ENCODE assay signal across 8 cellular contexts in the genomic region with DNA sequence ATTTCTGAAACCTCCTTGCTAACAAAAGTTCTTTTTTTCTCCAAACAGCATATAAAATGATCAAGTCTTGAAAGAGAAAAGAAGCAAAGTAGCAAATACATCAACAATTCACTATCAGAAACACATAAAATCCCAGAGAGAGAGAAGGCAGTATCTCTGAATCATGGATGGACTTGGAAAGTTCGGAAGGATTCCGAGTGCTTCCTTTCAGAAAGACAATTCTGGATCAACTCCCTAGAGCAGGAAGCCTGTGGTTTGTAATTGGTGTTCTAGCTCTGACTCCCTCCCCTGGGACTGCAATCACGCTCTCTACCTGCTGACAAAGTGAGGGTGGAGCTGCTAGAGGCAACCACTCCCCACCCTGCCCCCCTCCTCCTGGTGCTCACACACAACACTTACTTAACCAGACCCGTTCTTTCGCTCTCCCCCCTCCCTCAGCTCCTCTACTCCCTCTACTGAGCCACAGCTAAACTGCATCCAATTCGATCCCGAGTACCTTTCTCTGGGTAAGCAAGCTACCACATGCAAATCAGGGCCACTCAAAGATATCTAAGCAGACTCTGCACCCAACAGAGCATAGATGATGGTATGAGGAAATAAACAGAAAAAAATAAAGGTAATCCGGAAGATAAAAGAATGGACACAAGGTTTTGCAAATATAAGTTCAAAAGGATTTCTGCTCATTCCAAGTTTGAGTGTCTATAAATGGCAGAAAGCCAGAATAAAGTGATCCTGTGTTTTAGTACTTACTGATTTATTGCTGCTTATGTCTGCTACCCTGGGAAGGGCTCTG. TPM values are rescaled to one million over a fixed set of nuclear protein-coding genes. Genes with fewer than 3 reads are reported as not detected.
DNase-seq lines count a peak whose midpoint lies in the region; ATAC-seq and TF ChIP-seq lines count a peak whose summit lies in the region.

TSS of gene RNF43 (minus strand) at position 235 of the 793 bp plus-strand sequence. CDS start 1,957 bp downstream, outside the sequence.

- peak within 1 kb of the TSS; percentile 69 to 81 for H3K4me3 Mint-ChIP-seq in activated T-cell treated with anti-CD3 and anti-CD28 coated beads, Interleukin-2, amount 50 U/mL, for 72 hours
- H3K4me3 Mint-ChIP-seq in naive thymus-derived CD8-positive, alpha-beta T cell, result peak within 1 kb of the TSS in 2 of 10 donors; percentile 5 to 52
- peak within 1 kb of the TSS; percentile 2 for H3K4me3 Mint-ChIP-seq in stimulated activated memory B cell treated with anti-CD40 and anti-IgM and Interleukin-4, amounts not matched to agents 10 μg/mL and 1 μg/mL and 100 μg/mL, for 72 hours

- H3K4me2 ChIP-seq in DOHH2 (ENCODE audit: low read length) (peak within 1 kb of the TSS; percentile 57), fibroblast of lung (ENCODE audit: extremely low read depth, insufficient read depth, low read length) (peak within 1 kb of the TSS; percentile 58)

- H3K36me3 ChIP-seq in DOHH2 (ENCODE audit: control insufficient read depth, low read length) (no peaks in the 10 kb centered on the region), Panc1 (ENCODE audit: control insufficient read depth, insufficient read depth, low read length) (peaks cover 11% of the 10 kb centered on the region; the same call in 1 of the 2 replicates), fibroblast of lung (ENCODE audit: control insufficient read depth, insufficient read depth, low read length) (no peaks in the 10 kb centered on the region)

- peak within 1 kb of the TSS; percentile 66 for H2AFZ ChIP-seq in fibroblast of lung (ENCODE audit: low read length)

- intact Hi-C loops in Panc1 (cut with micrococcal nuclease; ENCODE audit: unreplicated experiment), result no loop called here

- 0 out of 2 replicates have a peak, but pooled peaks cover 3% of the 10 kb centered on the region for H3K27me3 ChIP-seq in DOHH2 (ENCODE audit: control insufficient read depth, low read length)
- H3K27me3 ChIP-seq in Panc1 (ENCODE audit: control insufficient read depth, insufficient read depth, low read length), result peaks cover 8% of the 10 kb centered on the region; the same call in 1 of the 2 replicates
- H3K27me3 ChIP-seq in fibroblast of lung (ENCODE audit: control insufficient read depth, insufficient read depth, low read length), result no peaks in the 10 kb centered on the region

- H4K20me1 ChIP-seq in DOHH2 (ENCODE audit: control insufficient read depth, insufficient read depth, low read depth, low read length) (no peaks in the 10 kb centered on the region), fibroblast of lung (ENCODE audit: control insufficient read depth, extremely low read depth, insufficient read depth, low read length) (no peaks in the 10 kb centered on the region)

- ATAC-seq in GM21737 (IDR thresholded peaks at IDR 0.05; ENCODE audit: unreplicated experiment) (peak; percentile 93), Panc1 (peak; percentile 98)
- peak; percentile 98 to 99 for ATAC-seq in activated T-cell treated with anti-CD3 and anti-CD28 coated beads, Interleukin-2, amount 50 U/mL, for 72 hours (replicated peaks in 1 of 2)
- peak; percentile 100 for ATAC-seq in naive thymus-derived CD8-positive, alpha-beta T cell
- ATAC-seq in stimulated activated memory B cell treated with anti-CD40 and anti-IgM and Interleukin-4, amounts not matched to agents 10 μg/mL and 1 μg/mL and 100 μg/mL, for 72 hours, result peak; percentile 100

- POLR2A ChIA-PET in Panc1 (lab: Charles Lee), result interaction anchor here (0.6 kb wide), 1 partner anchor 86 kb away, joined by 8 read pairs; no protein-coding TSS in a partner anchor
- POLR2A ChIA-PET in naive thymus-derived CD8-positive, alpha-beta T cell (lab: Charles Lee), result interaction anchor here (0.6 to 1.9 kb wide), 10 partner anchors 63 to 706 kb away, joined by 3 to 17 read pairs (median 7); partner anchors contain the start of genes SUPT4H1 and TSPOAP1

- TF ChIP-seq CTCF in DOHH2 (IDR thresholded peaks at IDR 0.05; ENCODE audit: low read depth, low read length, poor library complexity, severe bottlenecking) (peak; percentile 85), Panc1 (IDR thresholded peaks at IDR 0.05) (peak; percentile 82), fibroblast of lung (conservative IDR thresholded peaks at IDR 0.05 in 1 of 2, IDR thresholded peaks at IDR 0.05 in 1 of 2; ENCODE audit: low read depth in 1 of 2, low read length in 2 of 2) (peak; percentile 94 to 97)

- H3K36me3 Mint-ChIP-seq in activated T-cell treated with anti-CD3 and anti-CD28 coated beads, Interleukin-2, amount 50 U/mL, for 72 hours (ENCODE audit: insufficient read depth in 2 of 2), result no peaks in the 10 kb centered on the region
- H3K36me3 Mint-ChIP-seq in naive thymus-derived CD8-positive, alpha-beta T cell, result peaks cover 0 to 3% (median 0%) of the 10 kb centered on the region in 3 donors
- no peaks in the 10 kb centered on the region for H3K36me3 Mint-ChIP-seq in stimulated activated memory B cell treated with anti-CD40 and anti-IgM and Interleukin-4, amounts not matched to agents 10 μg/mL and 1 μg/mL and 100 μg/mL, for 72 hours

- in situ Hi-C loops in KBM-7 (cut with MboI; ENCODE audit: low pct_unique_long_range_greater_than_20kb, low sequenced_read_pairs) (no loop called here), Panc1 (cut with HindIII; ENCODE audit: low pct_unique_long_range_greater_than_20kb, low sequenced_read_pairs) (no loop called here)

- CTCF ChIA-PET in Panc1 (lab: Charles Lee), result interaction anchor here (0.7 to 2.9 kb wide), 3 partner anchors 12 to 569 kb away, joined by 3 to 19 read pairs (median 13); no protein-coding TSS in a partner anchor

- no peak within 1 kb of the TSS for H3K9ac ChIP-seq in fibroblast of lung (ENCODE audit: insufficient read depth, low read length)

- no TSS peak for BruUV-seq in Panc1 (replicated peaks; lab: Mats Ljungman, UMichigan)

- no peaks in the 10 kb centered on the region for H3K9me3 ChIP-seq in DOHH2 (ENCODE audit: control insufficient read depth, insufficient read depth, low read length)
- H3K9me3 ChIP-seq in Panc1 (ENCODE audit: control insufficient read depth, insufficient read depth, low read depth, low read length), result no peaks in the 10 kb centered on the region
- no peaks in the 10 kb centered on the region for H3K9me3 ChIP-seq in fibroblast of lung (ENCODE audit: control insufficient read depth, insufficient read depth, low read depth, low read length)

- H3K27me3 Mint-ChIP-seq in activated T-cell treated with anti-CD3 and anti-CD28 coated beads, Interleukin-2, amount 50 U/mL, for 72 hours (ENCODE audit: low read depth), result no peaks in the 10 kb centered on the region
- no peaks in the 10 kb centered on the region for H3K27me3 Mint-ChIP-seq in naive thymus-derived CD8-positive, alpha-beta T cell
- no peaks in the 10 kb centered on the region for H3K27me3 Mint-ChIP-seq in stimulated activated memory B cell treated with anti-CD40 and anti-IgM and Interleukin-4, amounts not matched to agents 10 μg/mL and 1 μg/mL and 100 μg/mL, for 72 hours

- H3K9me3 Mint-ChIP-seq in activated T-cell treated with anti-CD3 and anti-CD28 coated beads, Interleukin-2, amount 50 U/mL, for 72 hours, result no peaks in the 10 kb centered on the region
- no peaks in the 10 kb centered on the region for H3K9me3 Mint-ChIP-seq in naive thymus-derived CD8-positive, alpha-beta T cell
- H3K9me3 Mint-ChIP-seq in stimulated activated memory B cell treated with anti-CD40 and anti-IgM and Interleukin-4, amounts not matched to agents 10 μg/mL and 1 μg/mL and 100 μg/mL, for 72 hours, result no peaks in the 10 kb centered on the region

- 0 out of 2 replicates have a peak, but pooled peaks cover 5% of the 10 kb centered on the region for H3F3A ChIP-seq in DOHH2 (ENCODE audit: control insufficient read depth, insufficient read depth)

- H3K27ac Mint-ChIP-seq in activated T-cell treated with anti-CD3 and anti-CD28 coated beads, Interleukin-2, amount 50 U/mL, for 72 hours, result peak within 1 kb of the TSS; percentile 56
- H3K27ac Mint-ChIP-seq in naive thymus-derived CD8-positive, alpha-beta T cell, result peak within 1 kb of the TSS in 8 of 10 donors; percentile 17 to 80 (median 64)
- peak within 1 kb of the TSS; percentile 34 for H3K27ac Mint-ChIP-seq in stimulated activated memory B cell treated with anti-CD40 and anti-IgM and Interleukin-4, amounts not matched to agents 10 μg/mL and 1 μg/mL and 100 μg/mL, for 72 hours

- H3K79me2 ChIP-seq in DOHH2 (ENCODE audit: control insufficient read depth, low read length) (no peaks in the 10 kb centered on the region), fibroblast of lung (ENCODE audit: control insufficient read depth, insufficient read depth, low read length) (no peaks in the 10 kb centered on the region)

- H3K4me1 Mint-ChIP-seq in activated T-cell treated with anti-CD3 and anti-CD28 coated beads, Interleukin-2, amount 50 U/mL, for 72 hours (ENCODE audit: low read depth), result peaks cover 53% of the 10 kb centered on the region
- peaks cover 3 to 15% (median 12%) of the 10 kb centered on the region in 4 donors for H3K4me1 Mint-ChIP-seq in naive thymus-derived CD8-positive, alpha-beta T cell
- H3K4me1 Mint-ChIP-seq in stimulated activated memory B cell treated with anti-CD40 and anti-IgM and Interleukin-4, amounts not matched to agents 10 μg/mL and 1 μg/mL and 100 μg/mL, for 72 hours, result peaks cover 20% of the 10 kb centered on the region

- H3K27ac ChIP-seq in DOHH2 (ENCODE audit: low read depth, low read length) (peak within 1 kb of the TSS; percentile 36), Panc1 (ENCODE audit: low read length) (peak within 1 kb of the TSS; percentile 66), fibroblast of lung (ENCODE audit: insufficient read depth, low read length) (no peak within 1 kb of the TSS)

- H3K4me1 ChIP-seq in DOHH2 (ENCODE audit: control insufficient read depth, low read length) (peaks cover 34% of the 10 kb centered on the region), Panc1 (ENCODE audit: control insufficient read depth, insufficient read depth, low read length) (peaks cover 5% of the 10 kb centered on the region; the same call in 1 of the 2 replicates), fibroblast of lung (ENCODE audit: control insufficient read depth, extremely low read depth, insufficient read depth, low read length) (no peaks in the 10 kb centered on the region)

- H3K4me3 ChIP-seq in DOHH2 (ENCODE audit: low read length) (peak within 1 kb of the TSS; percentile 50), Panc1 (ENCODE audit: low read depth in 2 of 2, low read length in 2 of 2) (peak within 1 kb of the TSS; percentile 44 to 61), fibroblast of lung (replicated peaks in 1 of 4; ENCODE audit: control extremely low read depth in 1 of 4, insufficient read depth in 1 of 4, low read depth in 3 of 4, low read length in 4 of 4) (peak within 1 kb of the TSS; percentile 34 to 73 (median 42))

- H3K9me2 ChIP-seq in DOHH2 (replicated peaks; ENCODE audit: control insufficient read depth, low read length), result no peaks in the 10 kb centered on the region

- DNase-seq in KBM-7, result peak; percentile 93
- DNase-seq in Panc1 (ENCODE audit: low read depth, low spot score), result peak; percentile 75
- DNase-seq in activated T-cell treated with anti-CD3 and anti-CD28 coated beads, Interleukin-2, amount 50 U/mL, for 72 hours, result peak; percentile 87 to 91
- DNase-seq in fibroblast of lung (ENCODE audit: low read depth in 2 of 2), result peak; percentile 78 to 83
- peak; percentile 62 to 94 (median 86) for DNase-seq in naive thymus-derived CD8-positive, alpha-beta T cell

RNA-seq across cellular contexts. Expression of gene RNF43, which starts in this region (rescaled TPM):
- total RNA-seq in Panc1 (2021; ENCODE audit: unreplicated experiment) (4.7 TPM), fibroblast of lung (under 0.01 TPM in 1 of 2 replicates, not detected in the other)
- polyA plus RNA-seq in Panc1 (2012; ENCODE audit: insufficient read length), result 1.7 TPM
- total RNA-seq in activated T-cell treated with anti-CD3 and anti-CD28 coated beads, Interleukin-2, amount 50 U/mL, for 72 hours, result 1 to 10 TPM; 2.6 to 3.4 TPM
- 0.02 TPM in 1 of 2 replicates, not detected in the other for polyA plus RNA-seq in fibroblast of lung
- not detected in 2 replicates for polyA plus RNA-seq in fibroblast of lung (2012)
- not detected in 2 replicates for polyA minus RNA-seq in fibroblast of lung (ENCODE audit: low replicate concordance)
- 1 to 10 TPM; 1.2 to 1.7 TPM for total RNA-seq in naive thymus-derived CD8-positive, alpha-beta T cell
- polyA plus RNA-seq in naive thymus-derived CD8-positive, alpha-beta T cell, result under 1 TPM; 0.07 to 0.90 (median 0.75) TPM

Comparison
In these comparisons a context has a peak if more than half of its experiments do, and no peak if none do; other contexts are left out.
1. Peak in DNase-seq, H3K4me3 ChIP-seq and H3K4me2 ChIP-seq in fibroblast of lung; RNA of the gene not detected or under 1 TPM.